Comparison of ENCODE assay signal across 18 cellular contexts in the genomic region with DNA sequence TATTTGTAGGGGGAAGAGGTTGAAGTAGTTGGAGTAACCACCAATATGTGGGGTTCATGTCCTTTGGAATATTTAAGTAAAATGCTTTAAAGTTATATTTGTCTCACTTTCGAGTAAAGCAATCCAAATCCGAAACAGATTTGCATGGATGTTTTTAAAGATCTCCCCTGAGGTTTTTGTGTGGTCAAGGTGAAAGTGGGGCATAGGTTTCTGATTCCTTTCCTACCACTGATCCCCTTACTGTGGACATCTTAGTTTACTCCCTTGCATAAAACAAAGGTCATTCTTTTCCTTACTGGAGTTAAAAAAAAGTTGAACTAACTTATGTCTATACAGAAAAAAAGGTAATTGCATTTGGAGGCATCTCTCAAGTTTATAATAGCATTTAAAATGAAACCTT.
DNase-seq lines count a peak whose midpoint lies in the region; ATAC-seq and TF ChIP-seq lines count a peak whose summit lies in the region.
"Had no signal": no experiment of that assay in that cellular context is flagged by ENCODE, and none has a peak within 500 bp of the region (broad histone marks: within the 10 kb centered on the region; RNA-seq: fewer than 3 reads in every experiment).

No MANE protein-coding gene starts in this region.

- H3K4me3 ChIP-seq in MM.1S (ENCODE audit: low read length), result no peak overlapping the region
- H3K4me3 ChIP-seq: GM23248, HAP-1 had no signal

- H3K79me2 ChIP-seq in MM.1S (ENCODE audit: low read length), result no peaks in the 10 kb centered on the region

- no peak overlapping the region for H3K9ac ChIP-seq in MM.1S (ENCODE audit: low read length)
- H3K9ac ChIP-seq: GM23248 had no signal

- H4K20me1 ChIP-seq in MM.1S (ENCODE audit: insufficient read depth, low read length), result no peaks in the 10 kb centered on the region; the same call in 1 of the 2 replicates

- H3K27ac ChIP-seq in MM.1S (ENCODE audit: low read length), result no peak overlapping the region
- H3K27ac ChIP-seq: GM23248, HL-60 had no signal

- H3K27me3 ChIP-seq in MM.1S (replicated peaks; ENCODE audit: insufficient read depth, low read length), result peaks cover 31% of the 10 kb centered on the region
- H3K27me3 ChIP-seq: BE2C had no signal

- TF ChIP-seq CTCF in MM.1S (IDR thresholded peaks at IDR 0.05; ENCODE audit: low read length), result no peak

- H2AFZ ChIP-seq in MM.1S (ENCODE audit: low read length), result no peak overlapping the region
- H2AFZ ChIP-seq: GM23248 had no signal

- no peaks in the 10 kb centered on the region for H3K9me3 ChIP-seq in MM.1S (replicated peaks; ENCODE audit: insufficient read depth, low read length)
- H3K9me3 ChIP-seq: BE2C, HAP-1 had no signal

- H3K36me3 ChIP-seq in MM.1S (replicated peaks; ENCODE audit: insufficient read depth, low read length), result no peaks in the 10 kb centered on the region
- H3K36me3 ChIP-seq: BE2C, HAP-1 had no signal

- no peak overlapping the region for H3K4me2 ChIP-seq in MM.1S (ENCODE audit: low read depth, low read length)

- no peaks in the 10 kb centered on the region; the same call in 1 of the 2 replicates for H3F3A ChIP-seq in MM.1S (ENCODE audit: insufficient read depth, low read length)

- no peaks in the 10 kb centered on the region for H3K9me2 ChIP-seq in MM.1S (replicated peaks; ENCODE audit: insufficient read depth, low read length)

- DNase-seq in MM.1S (peak; percentile 34), kidney tubule cell (ENCODE audit: low spot score) (no peak), cerebellar nuclear complex (lab: John Stamatoyannopoulos, UW) (no peak), NCI-H1105 treated with DMSO at 0.1 percent for 48 hours (lab: John Stamatoyannopoulos, UW) (no peak)
- DNase-seq: BE2C; C1 segment of cervical spinal cord; CD4-positive, CD25-positive, alpha-beta regulatory T cell; CD8-positive, alpha-beta memory T cell; COR-L47; DMS 273 treated with DMSO at 0.1 percent for 48 hours; DMS53; DND-41; GM23248 had no signal

- ATAC-seq in GM18867 (IDR thresholded peaks at IDR 0.05; ENCODE audit: unreplicated experiment) (peak; percentile 69), HG02870 (IDR thresholded peaks at IDR 0.05; ENCODE audit: unreplicated experiment) (peak; percentile 47), GM21723 (IDR thresholded peaks at IDR 0.05; ENCODE audit: unreplicated experiment) (no peak)

- H3K4me1 ChIP-seq in MM.1S (ENCODE audit: low read length), result no peaks in the 10 kb centered on the region
- H3K4me1 ChIP-seq: HAP-1 had no signal
